ENCODE assay signal across 8 cellular contexts in the genomic region with DNA sequence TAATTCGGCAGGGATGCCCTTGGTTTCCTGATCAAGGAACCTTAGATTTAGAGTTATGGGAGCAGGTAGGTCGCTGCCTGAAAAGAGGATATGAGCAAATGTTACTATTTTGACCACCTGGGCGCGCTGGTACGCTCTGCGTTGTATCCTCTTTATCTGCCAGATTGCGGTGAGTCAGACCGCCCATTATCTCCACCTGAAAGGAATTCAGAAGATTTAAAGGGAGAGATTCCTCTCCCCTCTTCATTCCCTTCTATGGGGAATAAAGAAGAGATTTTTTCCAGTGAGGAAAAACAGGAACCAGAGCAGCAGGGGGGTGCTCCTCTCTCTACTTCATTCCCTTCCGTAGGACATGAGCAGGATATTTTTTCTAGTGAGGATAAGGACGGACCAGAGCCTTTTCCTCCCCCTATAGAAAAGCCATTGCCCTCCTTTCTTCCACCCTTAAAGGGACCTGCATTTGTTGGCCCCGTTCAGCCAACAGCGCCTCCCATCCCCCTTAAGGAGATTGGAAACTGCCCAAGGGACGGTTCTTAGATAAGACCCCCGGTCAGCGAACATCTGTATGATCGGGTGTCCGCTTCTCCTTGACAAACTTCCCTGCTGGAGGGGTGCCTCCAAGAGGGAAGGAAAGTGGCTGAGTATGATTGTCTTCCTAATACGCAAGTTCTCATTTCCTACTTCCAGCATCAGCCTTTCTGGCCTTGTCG. TPM values are rescaled to one million over a fixed set of nuclear protein-coding genes. Genes with fewer than 3 reads are reported as not detected.
DNase-seq lines count a peak whose midpoint lies in the region; ATAC-seq lines count a peak whose summit lies in the region.

No MANE protein-coding gene starts in this region.

- peak; percentile 53 for ATAC-seq in HG03457 (IDR thresholded peaks at IDR 0.05; ENCODE audit: unreplicated experiment)
- ATAC-seq in activated T-cell treated with anti-CD3 and anti-CD28 coated beads, Interleukin-2, amount 50 U/mL, for 4 hours, result no peak
- no peak for ATAC-seq in stimulated activated memory B cell treated with anti-CD40 and anti-IgM and Interleukin-4, amounts not matched to agents 10 μg/mL and 1 μg/mL and 100 μg/mL, for 72 hours

- H3K27me3 Mint-ChIP-seq in activated T-cell treated with anti-CD3 and anti-CD28 coated beads, Interleukin-2, amount 50 U/mL, for 4 hours (ENCODE audit: low read depth), result peaks cover 11% of the 10 kb centered on the region
- peaks cover 12% of the 10 kb centered on the region for H3K27me3 Mint-ChIP-seq in stimulated activated memory B cell treated with anti-CD40 and anti-IgM and Interleukin-4, amounts not matched to agents 10 μg/mL and 1 μg/mL and 100 μg/mL, for 72 hours

- no peaks in the 10 kb centered on the region for H3K9me3 ChIP-seq in GM23248 (ENCODE audit: low read depth)

- peaks cover 11% of the 10 kb centered on the region for H3K4me1 ChIP-seq in GM23248 (ENCODE audit: insufficient read depth)

- no peaks in the 10 kb centered on the region for H3K9me2 ChIP-seq in GM23248 (ENCODE audit: insufficient read depth)

- H3K9me3 Mint-ChIP-seq in activated T-cell treated with anti-CD3 and anti-CD28 coated beads, Interleukin-2, amount 50 U/mL, for 4 hours, result no peaks in the 10 kb centered on the region
- H3K9me3 Mint-ChIP-seq in stimulated activated memory B cell treated with anti-CD40 and anti-IgM and Interleukin-4, amounts not matched to agents 10 μg/mL and 1 μg/mL and 100 μg/mL, for 72 hours, result no peaks in the 10 kb centered on the region

- in situ Hi-C loops in GM23248 (cut with MboI), result loop anchor here (10.0 to 25.0 kb wide), 2 partner anchors 118 to 584 kb away; no protein-coding TSS in a partner anchor

- H3K36me3 ChIP-seq in GM23248 (ENCODE audit: low read depth), result no peaks in the 10 kb centered on the region

- H3K4me3 ChIP-seq in GM23248, result no peak overlapping the region

- H3K4me3 Mint-ChIP-seq in activated T-cell treated with anti-CD3 and anti-CD28 coated beads, Interleukin-2, amount 50 U/mL, for 4 hours, result peak overlapping the region; percentile 83
- H3K4me3 Mint-ChIP-seq in stimulated activated memory B cell treated with anti-CD40 and anti-IgM and Interleukin-4, amounts not matched to agents 10 μg/mL and 1 μg/mL and 100 μg/mL, for 72 hours, result peak overlapping the region; percentile 61

- H3K27me3 ChIP-seq in GM23248 (replicated peaks; ENCODE audit: insufficient read depth), result no peaks in the 10 kb centered on the region

- no peak overlapping the region for H3K27ac Mint-ChIP-seq in stimulated activated memory B cell treated with anti-CD40 and anti-IgM and Interleukin-4, amounts not matched to agents 10 μg/mL and 1 μg/mL and 100 μg/mL, for 72 hours

- H3K9ac ChIP-seq in GM23248, result no peak overlapping the region

- no peaks in the 10 kb centered on the region for H3K36me3 Mint-ChIP-seq in activated T-cell treated with anti-CD3 and anti-CD28 coated beads, Interleukin-2, amount 50 U/mL, for 4 hours (ENCODE audit: insufficient read depth)
- H3K36me3 Mint-ChIP-seq in stimulated activated memory B cell treated with anti-CD40 and anti-IgM and Interleukin-4, amounts not matched to agents 10 μg/mL and 1 μg/mL and 100 μg/mL, for 72 hours, result no peaks in the 10 kb centered on the region

- H3F3A ChIP-seq in GM23248 (ENCODE audit: insufficient read depth), result peaks cover 23% of the 10 kb centered on the region

- no peaks in the 10 kb centered on the region for H3K79me2 ChIP-seq in GM23248 (ENCODE audit: insufficient read depth)

- H3K27ac ChIP-seq in GM23248, result no peak overlapping the region

- 83 to 85% methylated on average over 19 of the region's 19 CpGs for WGBS in GM23248 (ENCODE audit: low coverage in 1 of 2, low lambda C conversion rate in 2 of 2, missing lambda C conversion rate in 2 of 2), 2 experiments

- H3K4me1 Mint-ChIP-seq in activated T-cell treated with anti-CD3 and anti-CD28 coated beads, Interleukin-2, amount 50 U/mL, for 4 hours (ENCODE audit: low read depth), result peaks cover 12% of the 10 kb centered on the region
- H3K4me1 Mint-ChIP-seq in stimulated activated memory B cell treated with anti-CD40 and anti-IgM and Interleukin-4, amounts not matched to agents 10 μg/mL and 1 μg/mL and 100 μg/mL, for 72 hours, result peaks cover 9% of the 10 kb centered on the region

- no peak overlapping the region for H3K4me2 ChIP-seq in GM23248 (ENCODE audit: unreplicated experiment)

- H4K20me1 ChIP-seq in GM23248 (ENCODE audit: insufficient read depth), result no peaks in the 10 kb centered on the region

- H2AFZ ChIP-seq in GM23248, result no peak overlapping the region

- DNase-seq in ELF-1 (ENCODE audit: low read depth, low spot score) (peak; percentile 82), iPS DF 19.7 (ENCODE audit: low read depth, low spot score) (peak; percentile 91), cerebellar nuclear complex (lab: John Stamatoyannopoulos, UW) (no peak), GM23248 (no peak), SKM-1 (lab: John Stamatoyannopoulos, UW; ENCODE audit: unreplicated experiment) (no peak)
- DNase-seq in activated T-cell treated with anti-CD3 and anti-CD28 coated beads, Interleukin-2, amount 50 U/mL, for 4 hours, result no peak

RNA-seq across cellular contexts. Expression of a gene that starts 34.1 kb away (rescaled TPM):
- under 1 TPM; 0.08 to 0.13 (median 0.08) TPM for total RNA-seq in activated T-cell treated with anti-CD3 and anti-CD28 coated beads, Interleukin-2, amount 50 U/mL, for 4 hours
- total RNA-seq in GM23248 (2014; rRNA removed; shearing (Covaris generic)), result not detected in 2 replicates
- not detected in 2 replicates for polyA plus RNA-seq in GM23248 (2016; fragmentation: Nextera tagmentation; extraction: Ambion mirVana)

RNA-seq across cellular contexts. Expression of a gene that starts 44.0 kb away (rescaled TPM):
- total RNA-seq in activated T-cell treated with anti-CD3 and anti-CD28 coated beads, Interleukin-2, amount 50 U/mL, for 4 hours, result under 1 TPM in 1 of 3 donors, not detected in 2; 0.05 TPM
- not detected in 2 replicates for total RNA-seq in GM23248 (2014; rRNA removed; shearing (Covaris generic))
- not detected in 2 replicates for polyA plus RNA-seq in GM23248 (2016; fragmentation: Nextera tagmentation; extraction: Ambion mirVana)

Comparison
In these comparisons a context has a peak if more than half of its experiments do, and no peak if none do; other contexts are left out.
1. DNase-seq: peak in ELF-1 (single experiment) and iPS DF 19.7 (single experiment); none in activated T-cell treated with anti-CD3 and anti-CD28 coated beads, Interleukin-2, amount 50 U/mL, for 4 hours (single experiment), cerebellar nuclear complex (0 of 2), GM23248 (single experiment) and SKM-1 (single experiment).